In the genomic region with DNA sequence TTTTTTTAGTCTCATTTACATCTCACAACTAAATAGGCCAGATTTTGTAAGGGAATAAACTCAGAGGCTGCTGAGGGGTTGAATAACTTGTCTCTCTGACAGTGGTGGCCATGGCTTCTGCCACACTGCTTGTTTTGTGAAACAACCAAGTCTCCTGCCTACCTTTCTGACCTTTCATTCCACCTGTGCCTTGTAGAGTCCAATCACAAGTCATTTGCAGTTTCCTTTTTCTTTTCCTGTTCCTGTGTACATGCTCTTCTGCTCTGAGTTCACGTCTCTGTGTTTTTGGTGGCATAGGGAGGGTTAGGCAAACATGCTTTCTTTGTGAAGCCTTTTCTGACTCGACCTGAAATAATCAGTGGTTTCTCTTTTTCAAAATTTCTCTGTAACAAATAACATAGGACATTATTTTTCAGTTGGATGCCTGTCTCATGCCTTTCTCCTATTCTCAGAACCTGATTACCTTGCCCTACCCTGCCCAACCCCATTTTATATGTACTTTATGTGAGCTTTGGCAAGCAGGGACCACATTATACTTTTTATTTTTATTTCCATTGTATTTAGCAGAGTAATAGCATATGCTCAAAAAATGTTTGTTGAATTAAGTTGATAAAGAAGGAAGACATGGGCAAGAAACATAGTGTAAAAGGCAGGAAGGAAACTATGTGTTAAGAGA, we compare ENCODE assay signal across 18 cellular contexts.
DNase-seq lines count a peak whose midpoint lies in the region; ATAC-seq and TF ChIP-seq lines count a peak whose summit lies in the region.
"Had no signal": no experiment of that assay in that cellular context is flagged by ENCODE, and none has a peak within 500 bp of the region (broad histone marks: within the 10 kb centered on the region; RNA-seq: fewer than 3 reads in every experiment).

No MANE protein-coding gene starts in this region.

- H3K36me3 ChIP-seq in Panc1 (ENCODE audit: control insufficient read depth, insufficient read depth, low read length): no peaks in the 10 kb centered on the region
- H3K36me3 ChIP-seq in A673 (ENCODE audit: insufficient read depth, low read length, poor library complexity, severe bottlenecking): no peaks in the 10 kb centered on the region
- H3K36me3 ChIP-seq in neural progenitor cell: no peaks in the 10 kb centered on the region

- H3K36me3 Mint-ChIP-seq in stimulated activated memory B cell treated with anti-CD40 and anti-IgM and Interleukin-4, amounts not matched to agents 10 μg/mL and 1 μg/mL and 100 μg/mL, for 72 hours: peaks cover 32% of the 10 kb centered on the region
- no peaks in the 10 kb centered on the region for H3K36me3 Mint-ChIP-seq in neural progenitor cell
- H3K36me3 Mint-ChIP-seq: activated naive CD4-positive, alpha-beta T cell treated with anti-CD3 and anti-CD28 coated beads, Interleukin-2, amount 50 U/mL, for 72 hours; WTC11 had no signal

- CTCF ChIA-PET in Panc1 (lab: Charles Lee): no interaction called here
- CTCF ChIA-PET in A673 (lab: Charles Lee): interaction anchor here (0.7 kb wide), 1 partner anchor 13 kb away, joined by 5 read pairs; no protein-coding TSS in a partner anchor

- peak; percentile 42 for ATAC-seq in GM19035 (IDR thresholded peaks at IDR 0.05; ENCODE audit: unreplicated experiment)
- ATAC-seq in HG02588 (IDR thresholded peaks at IDR 0.05; ENCODE audit: unreplicated experiment): peak; percentile 43
- ATAC-seq in Panc1: no peak
- ATAC-seq in stimulated activated memory B cell treated with anti-CD40 and anti-IgM and Interleukin-4, amounts not matched to agents 10 μg/mL and 1 μg/mL and 100 μg/mL, for 72 hours: no peak
- ATAC-seq: activated CD8-positive, alpha-beta T cell treated with anti-CD3 and anti-CD28 coated beads for 36 hours; activated naive CD4-positive, alpha-beta T cell treated with anti-CD3 and anti-CD28 coated beads, Interleukin-2, amount 50 U/mL, for 72 hours; activated T-cell treated with anti-CD3 and anti-CD28 coated beads, Interleukin-2, amount 50 U/mL, for 72 hours; Right ventricle myocardium inferior; WTC11 had no signal

- no peak for DNase-seq in Panc1 (ENCODE audit: low read depth, low spot score)
- DNase-seq in A673 (ENCODE audit: low spot score): no peak
- no peak for DNase-seq in head of caudate nucleus
- no peak for DNase-seq in neural progenitor cell (ENCODE audit: low spot score)
- no peak for DNase-seq in DMS 273 (lab: John Stamatoyannopoulos, UW; ENCODE audit: unreplicated experiment)
- DNase-seq: activated CD8-positive, alpha-beta T cell treated with anti-CD3 and anti-CD28 coated beads for 36 hours; activated T-cell treated with anti-CD3 and anti-CD28 coated beads, Interleukin-2, amount 50 U/mL, for 72 hours; AML-193; kidney glomerular epithelial cell; mesendoderm; NCI-H1694 treated with DMSO at 0.1 percent for 48 hours; spleen had no signal

- no peak overlapping the region for H3K4me3 Mint-ChIP-seq in stimulated activated memory B cell treated with anti-CD40 and anti-IgM and Interleukin-4, amounts not matched to agents 10 μg/mL and 1 μg/mL and 100 μg/mL, for 72 hours
- H3K4me3 Mint-ChIP-seq in neural progenitor cell: no peak overlapping the region
- H3K4me3 Mint-ChIP-seq: activated CD8-positive, alpha-beta T cell treated with anti-CD3 and anti-CD28 coated beads for 36 hours; activated T-cell treated with anti-CD3 and anti-CD28 coated beads, Interleukin-2, amount 50 U/mL, for 72 hours; WTC11 had no signal

- in situ Hi-C loops in Panc1 (cut with HindIII; ENCODE audit: low pct_unique_long_range_greater_than_20kb, low sequenced_read_pairs): no loop called here

- H3K27ac ChIP-seq in Panc1 (ENCODE audit: low read length) (peak overlapping the region; percentile 49; the same call in 1 of the 2 replicates), A673 (ENCODE audit: low read depth, low read length, poor library complexity, severe bottlenecking) (no peak overlapping the region), neural progenitor cell (no peak overlapping the region)
- H3K27ac ChIP-seq: spleen had no signal

- H3K9me3 Mint-ChIP-seq in stimulated activated memory B cell treated with anti-CD40 and anti-IgM and Interleukin-4, amounts not matched to agents 10 μg/mL and 1 μg/mL and 100 μg/mL, for 72 hours: no peaks in the 10 kb centered on the region
- no peaks in the 10 kb centered on the region for H3K9me3 Mint-ChIP-seq in neural progenitor cell
- H3K9me3 Mint-ChIP-seq: activated CD8-positive, alpha-beta T cell treated with anti-CD3 and anti-CD28 coated beads for 36 hours; activated naive CD4-positive, alpha-beta T cell treated with anti-CD3 and anti-CD28 coated beads, Interleukin-2, amount 50 U/mL, for 72 hours; WTC11 had no signal

- H4K20me1 ChIP-seq in neural progenitor cell (ENCODE audit: low read depth): no peaks in the 10 kb centered on the region

- H3K9ac ChIP-seq in neural progenitor cell: no peak overlapping the region

- no peaks in the 10 kb centered on the region for H3K27me3 Mint-ChIP-seq in stimulated activated memory B cell treated with anti-CD40 and anti-IgM and Interleukin-4, amounts not matched to agents 10 μg/mL and 1 μg/mL and 100 μg/mL, for 72 hours
- no peaks in the 10 kb centered on the region for H3K27me3 Mint-ChIP-seq in neural progenitor cell (ENCODE audit: insufficient read depth, low read depth)
- H3K27me3 Mint-ChIP-seq: activated CD8-positive, alpha-beta T cell treated with anti-CD3 and anti-CD28 coated beads for 36 hours had no signal

- TF ChIP-seq CTCF in Panc1 (IDR thresholded peaks at IDR 0.05) (no peak), A673 (conservative IDR thresholded peaks at IDR 0.05; ENCODE audit: low read depth, low read length) (no peak), neural progenitor cell (IDR thresholded peaks at IDR 0.05) (no peak)

- peaks cover 63% of the 10 kb centered on the region for H3K4me1 Mint-ChIP-seq in stimulated activated memory B cell treated with anti-CD40 and anti-IgM and Interleukin-4, amounts not matched to agents 10 μg/mL and 1 μg/mL and 100 μg/mL, for 72 hours
- peaks cover 11% of the 10 kb centered on the region for H3K4me1 Mint-ChIP-seq in neural progenitor cell

- H3F3A ChIP-seq in neural progenitor cell (ENCODE audit: low read depth): no peaks in the 10 kb centered on the region

- H3K9me3 ChIP-seq in Panc1 (ENCODE audit: control insufficient read depth, insufficient read depth, low read depth, low read length) (no peaks in the 10 kb centered on the region; the same call in 1 of the 2 replicates), A673 (ENCODE audit: low read depth, low read length, poor library complexity, severe bottlenecking) (no peaks in the 10 kb centered on the region), neural progenitor cell (ENCODE audit: low read depth) (no peaks in the 10 kb centered on the region)
- H3K9me3 ChIP-seq: spleen had no signal

- POLR2A ChIA-PET in Panc1 (lab: Charles Lee) (no interaction called here), A673 (lab: Charles Lee; ENCODE audit: low non-redundant PET) (no interaction called here)

- no peak overlapping the region for H2AFZ ChIP-seq in neural progenitor cell (replicated peaks)

- H3K27ac Mint-ChIP-seq in stimulated activated memory B cell treated with anti-CD40 and anti-IgM and Interleukin-4, amounts not matched to agents 10 μg/mL and 1 μg/mL and 100 μg/mL, for 72 hours: peak overlapping the region; percentile 75
- no peak overlapping the region for H3K27ac Mint-ChIP-seq in neural progenitor cell
- H3K27ac Mint-ChIP-seq: activated CD8-positive, alpha-beta T cell treated with anti-CD3 and anti-CD28 coated beads for 36 hours; activated naive CD4-positive, alpha-beta T cell treated with anti-CD3 and anti-CD28 coated beads, Interleukin-2, amount 50 U/mL, for 72 hours; WTC11 had no signal

- H3K4me3 ChIP-seq in Panc1 (ENCODE audit: low read depth in 2 of 2, low read length in 2 of 2) (no peak overlapping the region), A673 (ENCODE audit: low read depth, low read length, poor library complexity, severe bottlenecking) (no peak overlapping the region), neural progenitor cell (no peak overlapping the region)
- H3K4me3 ChIP-seq: spleen had no signal

- intact Hi-C loops in Panc1 (cut with micrococcal nuclease; ENCODE audit: unreplicated experiment) (no loop called here), A673 (cut with micrococcal nuclease; ENCODE audit: unreplicated experiment) (loop anchor here (10.0 kb wide), 1 partner anchor 872 kb away; no protein-coding TSS in a partner anchor), head of caudate nucleus (cut with DNase I) (loop anchor here (10.0 kb wide), 1 partner anchor 222 kb away; no protein-coding TSS in a partner anchor)

- no peaks in the 10 kb centered on the region for H3K79me2 ChIP-seq in neural progenitor cell (ENCODE audit: low read depth)

- H3K4me2 ChIP-seq in neural progenitor cell: no peak overlapping the region

- H3K4me1 ChIP-seq in Panc1 (ENCODE audit: control insufficient read depth, insufficient read depth, low read length) (no peaks in the 10 kb centered on the region), A673 (ENCODE audit: insufficient read depth, low read length, poor library complexity, severe bottlenecking) (peaks cover 31% of the 10 kb centered on the region), neural progenitor cell (no peaks in the 10 kb centered on the region)

- BruUV-seq in Panc1 (replicated peaks; lab: Mats Ljungman, UMichigan) (no TSS peak), A673 (replicated peaks; lab: Mats Ljungman, UMichigan) (no TSS peak)

- H3K27me3 ChIP-seq in Panc1 (ENCODE audit: control insufficient read depth, insufficient read depth, low read length): no peaks in the 10 kb centered on the region
- no peaks in the 10 kb centered on the region for H3K27me3 ChIP-seq in A673 (replicated peaks; ENCODE audit: insufficient read depth, low read depth, low read length, poor library complexity)
- H3K27me3 ChIP-seq in neural progenitor cell: no peaks in the 10 kb centered on the region
- H3K27me3 ChIP-seq: spleen had no signal

Comparison
In these comparisons a context has a peak if more than half of its experiments do, and no peak if none do; other contexts are left out.
1. ATAC-seq: peak in GM19035 (single experiment) and HG02588 (single experiment); none in Panc1 (single experiment) and stimulated activated memory B cell treated with anti-CD40 and anti-IgM and Interleukin-4, amounts not matched to agents 10 μg/mL and 1 μg/mL and 100 μg/mL, for 72 hours (single experiment).